9 cellular contexts compared by ENCODE assay signal in the genomic region with DNA sequence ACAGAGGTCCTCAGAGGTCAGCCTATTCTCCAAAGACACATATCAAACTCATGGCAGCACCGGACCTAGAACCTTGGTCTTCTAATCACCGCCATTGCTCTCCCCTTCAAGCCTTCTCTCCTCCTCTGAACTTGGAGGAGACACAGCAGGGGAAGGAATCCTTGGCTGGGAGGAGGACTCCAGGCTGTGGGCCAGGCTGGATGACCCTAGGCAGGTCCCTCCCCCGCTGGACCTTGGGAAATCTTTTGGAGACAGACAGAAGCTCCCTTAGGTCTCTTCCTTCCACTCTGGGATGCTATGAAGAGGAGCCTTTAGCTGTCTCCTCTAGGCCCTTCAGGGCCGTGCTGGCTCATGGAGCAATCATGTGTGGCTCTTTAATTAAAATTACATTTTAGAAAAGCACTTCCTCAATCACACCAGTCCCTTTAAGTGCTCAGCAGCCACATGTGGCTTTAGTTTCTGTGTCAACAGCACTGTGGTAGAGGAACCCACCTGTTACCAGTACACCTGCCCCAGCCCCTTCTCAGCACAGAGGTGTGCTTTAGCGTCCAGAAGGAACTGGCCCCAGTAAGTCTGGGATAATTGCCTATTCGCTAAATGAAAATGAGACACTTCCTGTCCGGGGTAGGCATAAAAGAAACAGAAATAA.
DNase-seq lines count a peak whose midpoint lies in the region; ATAC-seq, FAIRE-seq and TF ChIP-seq lines count a peak whose summit lies in the region.
"Had no signal": no experiment of that assay in that cellular context is flagged by ENCODE, and none has a peak within 500 bp of the region (broad histone marks: within the 10 kb centered on the region; RNA-seq: fewer than 3 reads in every experiment).

No MANE protein-coding gene starts in this region.

- WGBS in stomach, 5 donors, result 76 to 82% (median 80%) methylated on average over 7 of the region's 7 CpGs

- H3K9me3 Mint-ChIP-seq in memory B cell, result no peaks in the 10 kb centered on the region

- peaks cover 0 to 21% (median 6%) of the 10 kb centered on the region in 4 donors for H3K4me1 ChIP-seq in stomach

- H3K4me3 Mint-ChIP-seq in memory B cell, result peak overlapping the region; percentile 34

- H3K27ac Mint-ChIP-seq in memory B cell, result peak overlapping the region; percentile 80

- no peak for TF ChIP-seq EP300 in stomach (IDR thresholded peaks at IDR 0.05)

- H3K36me3 ChIP-seq in stomach, result peaks cover 10 to 68% (median 46%) of the 10 kb centered on the region in 4 donors

- no peaks in the 10 kb centered on the region for H3K27me3 Mint-ChIP-seq in memory B cell

- H3K9me3 ChIP-seq in stomach, result no peaks in the 10 kb centered on the region

- TF ChIP-seq POLR2A in stomach (IDR thresholded peaks at IDR 0.05), result no peak

- no peak for TF ChIP-seq CTCF in stomach (IDR thresholded peaks at IDR 0.05)

- no peak overlapping the region for H3K27ac ChIP-seq in stomach

- no peak overlapping the region for H3K4me3 ChIP-seq in stomach

- peak; percentile 48 for ATAC-seq in GM21786 (IDR thresholded peaks at IDR 0.05; ENCODE audit: unreplicated experiment)
- ATAC-seq in memory B cell (ENCODE audit: low read depth), result peak; percentile 72

- H3K27me3 ChIP-seq in stomach, result no peaks in the 10 kb centered on the region

- H3K4me1 Mint-ChIP-seq in memory B cell, result peaks cover 47% of the 10 kb centered on the region

- peaks cover 39% of the 10 kb centered on the region for H3K36me3 Mint-ChIP-seq in memory B cell

- DNase-seq in GM18507 (ENCODE audit: extremely low spot score, insufficient read length, low read depth) (no peak), NCI-H69 (lab: John Stamatoyannopoulos, UW) (peak; percentile 41), memory B cell (ENCODE audit: low spot score in 2 of 2) (no peak), stomach (no peak), islet precursor cell (no peak)
- no peak for DNase-seq in activated effector memory CD4-positive, alpha-beta T cell treated with Interleukin-2 at 50 U/mL for 16 hours
- DNase-seq: activated T-cell treated with anti-CD3 and anti-CD28 coated beads, Interleukin-2, amount 50 U/mL, for 48 hours; SHP77 treated with DMSO at 0.1 percent for 48 hours had no signal

- intact Hi-C loops in stomach (cut with DNase I; ENCODE audit: low total_unique reads), result no loop called here

- FAIRE-seq in GM18507 (lab: Jason Lieb, UNC), result peak; percentile 65
